ENCODE assay signal across 9 cellular contexts in genomic region chr4:995311-996026, GRCh38. TPM values are rescaled to one million over a fixed set of nuclear protein-coding genes. Genes with fewer than 3 reads are reported as not detected.
DNase-seq lines count a peak whose midpoint lies in the region; FAIRE-seq and TF ChIP-seq lines count a peak whose summit lies in the region.
"Had no signal": no experiment of that assay in that cellular context is flagged by ENCODE, and none has a peak within 500 bp of the region (broad histone marks: within the 10 kb centered on the region; RNA-seq: fewer than 3 reads in every experiment).

No MANE protein-coding gene starts in this region.

- TF ChIP-seq CTCF in PC-9 (conservative IDR thresholded peaks at IDR 0.05), result no peak
- TF ChIP-seq CTCF in kidney (IDR thresholded peaks at IDR 0.05; ENCODE audit: borderline replicate concordance, extremely low read depth, insufficient read depth), result no peak

- H3K4me1 ChIP-seq in PC-9 (replicated peaks; ENCODE audit: insufficient read depth) (peaks cover 12% of the 10 kb centered on the region), kidney (ENCODE audit: control insufficient read depth in 1 of 2, insufficient read depth in 1 of 2, low read depth in 1 of 2, low read length in 2 of 2) (peaks cover 9 to 27% of the 10 kb centered on the region in 2 donors)

- no peak for DNase-seq in PC-9
- peak; percentile 66 for DNase-seq in kidney
- no peak for DNase-seq in effector CD4-positive, alpha-beta T cell
- DNase-seq: activated T-cell treated with anti-CD3 and anti-CD28 coated beads, Interleukin-2, amount 50 U/mL, for 24 hours; anterior cingulate cortex; dorsolateral prefrontal cortex; NCI-H2081 treated with DMSO at 0.1 percent for 48 hours; trophoblast cell had no signal

- H3K79me2 ChIP-seq in PC-9 (ENCODE audit: low read depth), result no peaks in the 10 kb centered on the region
- H3K79me2 ChIP-seq: parathyroid adenoma had no signal

- CTCF ChIA-PET in PC-9 (lab: Charles Lee), result no interaction called here

- H3K4me2 ChIP-seq in PC-9, result no peak overlapping the region

- H3K4me3 ChIP-seq in PC-9 (no peak overlapping the region), kidney (ENCODE audit: low read length in 2 of 2) (no peak overlapping the region)
- H3K4me3 ChIP-seq: dorsolateral prefrontal cortex had no signal

- H3K9me3 ChIP-seq in PC-9 (ENCODE audit: insufficient read depth, low read depth) (no peaks in the 10 kb centered on the region), kidney (ENCODE audit: control insufficient read depth in 1 of 2, low read length in 2 of 2) (no peaks in the 10 kb centered on the region)

- H3K9ac ChIP-seq in kidney (ENCODE audit: low read length in 2 of 2), result no peak overlapping the region
- H3K9ac ChIP-seq: parathyroid adenoma had no signal

- POLR2A ChIA-PET in PC-9 (lab: Charles Lee; ENCODE audit: unreplicated experiment), result no interaction called here

- H3F3A ChIP-seq in PC-9 (ENCODE audit: insufficient read depth, low read depth), result peaks cover 7% of the 10 kb centered on the region; the same call in 1 of the 2 replicates

- intact Hi-C loops in PC-9 (cut with micrococcal nuclease; ENCODE audit: unreplicated experiment), result no loop called here
- intact Hi-C loops in kidney (cut with DNase I), result no loop called here

- H3K27ac ChIP-seq in PC-9 (no peak overlapping the region), kidney (ENCODE audit: low read depth in 2 of 2, low read length in 2 of 2) (no peak overlapping the region)
- H3K27ac ChIP-seq: dorsolateral prefrontal cortex, parathyroid adenoma had no signal

- no peak for FAIRE-seq in kidney (lab: Jason Lieb, UNC)

- H3K36me3 ChIP-seq in PC-9 (ENCODE audit: low read depth) (no peaks in the 10 kb centered on the region), kidney (ENCODE audit: control insufficient read depth in 1 of 2, insufficient read depth in 2 of 2, low read length in 2 of 2) (peaks cover 0 to under 1% of the 10 kb centered on the region in 2 donors)

- H4K20me1 ChIP-seq in PC-9 (ENCODE audit: insufficient read depth), result peaks cover 7% of the 10 kb centered on the region; the same call in 1 of the 2 replicates

- no peak overlapping the region for H2AFZ ChIP-seq in PC-9
- H2AFZ ChIP-seq: parathyroid adenoma had no signal

- TSS peak; percentile 4 for BruUV-seq in PC-9 (replicated peaks; lab: Mats Ljungman, UMichigan)

- H3K9me2 ChIP-seq in PC-9 (ENCODE audit: insufficient read depth), result no peaks in the 10 kb centered on the region

- peaks cover 11% of the 10 kb centered on the region for H3K27me3 ChIP-seq in PC-9 (ENCODE audit: insufficient read depth, low read depth)

RNA-seq across cellular contexts. Expression of gene SLC26A1, which starts 2.3 kb away (rescaled TPM):
- 0.53 and 1.3 TPM in 2 replicates for total RNA-seq in PC-9 (2021)
- 2.9 TPM for total RNA-seq in kidney
- 10.2 TPM for polyA plus RNA-seq in kidney (ENCODE audit: insufficient read depth, low read depth, low replicate concordance)

RNA-seq across cellular contexts. Expression of gene IDUA, which starts 8.6 kb away (rescaled TPM):
- total RNA-seq in PC-9 (2021), result 46.6 and 74.7 TPM in 2 replicates
- total RNA-seq in kidney, result 58.5 TPM
- 11.9 TPM for polyA plus RNA-seq in kidney (ENCODE audit: insufficient read depth, low read depth, low replicate concordance)

RNA-seq across cellular contexts. Expression of gene FGFRL1, which starts 16.0 kb away (rescaled TPM):
- total RNA-seq in PC-9 (2021), result 59.5 and 61.6 TPM in 2 replicates
- total RNA-seq in kidney, result 25.5 TPM
- 22.0 TPM for polyA plus RNA-seq in kidney (ENCODE audit: insufficient read depth, low read depth, low replicate concordance)

RNA-seq across cellular contexts. Expression of gene DGKQ, which starts 22.1 kb away (rescaled TPM):
- 11.5 and 16.9 TPM in 2 replicates for total RNA-seq in PC-9 (2021)
- total RNA-seq in kidney, result 13.7 TPM
- polyA plus RNA-seq in kidney (ENCODE audit: insufficient read depth, low read depth, low replicate concordance), result 3.5 TPM
